1 cellular context compared by ENCODE assay signal in the genomic region with DNA sequence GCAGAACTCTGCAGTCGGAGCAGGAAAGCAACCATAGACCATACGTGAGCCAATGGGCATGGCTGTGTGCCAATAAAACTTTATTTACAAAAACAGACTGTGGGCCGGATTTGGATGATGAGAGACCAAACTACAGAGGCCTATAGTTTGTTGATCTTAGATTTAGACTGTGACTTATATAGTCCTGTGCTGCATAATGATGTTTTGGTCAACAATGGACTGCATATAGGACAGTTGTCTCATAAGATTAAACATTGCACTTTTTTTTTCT.
TF ChIP-seq lines count a peak whose summit lies in the region.

No MANE protein-coding gene starts in this region.

TF ChIP-seq in HepG2, 621 proteins besides CTCF, POLR2A, EP300 and RAD21:
- TF ChIP-seq, protein P1, sequence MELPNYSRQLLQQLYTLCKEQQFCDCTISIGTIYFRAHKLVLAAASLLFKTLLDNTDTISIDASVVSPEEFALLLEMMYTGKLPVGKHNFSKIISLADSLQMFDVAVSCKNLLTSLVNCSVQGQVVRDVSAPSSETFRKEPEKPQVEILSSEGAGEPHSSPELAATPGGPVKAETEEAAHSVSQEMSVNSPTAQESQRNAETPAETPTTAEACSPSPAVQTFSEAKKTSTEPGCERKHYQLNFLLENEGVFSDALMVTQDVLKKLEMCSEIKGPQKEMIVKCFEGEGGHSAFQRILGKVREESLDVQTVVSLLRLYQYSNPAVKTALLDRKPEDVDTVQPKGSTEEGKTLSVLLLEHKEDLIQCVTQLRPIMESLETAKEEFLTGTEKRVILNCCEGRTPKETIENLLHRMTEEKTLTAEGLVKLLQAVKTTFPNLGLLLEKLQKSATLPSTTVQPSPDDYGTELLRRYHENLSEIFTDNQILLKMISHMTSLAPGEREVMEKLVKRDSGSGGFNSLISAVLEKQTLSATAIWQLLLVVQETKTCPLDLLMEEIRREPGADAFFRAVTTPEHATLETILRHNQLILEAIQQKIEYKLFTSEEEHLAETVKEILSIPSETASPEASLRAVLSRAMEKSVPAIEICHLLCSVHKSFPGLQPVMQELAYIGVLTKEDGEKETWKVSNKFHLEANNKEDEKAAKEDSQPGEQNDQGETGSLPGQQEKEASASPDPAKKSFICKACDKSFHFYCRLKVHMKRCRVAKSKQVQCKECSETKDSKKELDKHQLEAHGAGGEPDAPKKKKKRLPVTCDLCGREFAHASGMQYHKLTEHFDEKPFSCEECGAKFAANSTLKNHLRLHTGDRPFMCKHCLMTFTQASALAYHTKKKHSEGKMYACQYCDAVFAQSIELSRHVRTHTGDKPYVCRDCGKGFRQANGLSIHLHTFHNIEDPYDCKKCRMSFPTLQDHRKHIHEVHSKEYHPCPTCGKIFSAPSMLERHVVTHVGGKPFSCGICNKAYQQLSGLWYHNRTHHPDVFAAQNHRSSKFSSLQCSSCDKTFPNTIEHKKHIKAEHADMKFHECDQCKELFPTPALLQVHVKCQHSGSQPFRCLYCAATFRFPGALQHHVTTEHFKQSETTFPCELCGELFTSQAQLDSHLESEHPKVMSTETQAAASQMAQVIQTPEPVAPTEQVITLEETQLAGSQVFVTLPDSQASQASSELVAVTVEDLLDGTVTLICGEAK (IDR thresholded peaks at IDR 0.05): peak; percentile 61
- TF ChIP-seq, protein P1 (CRISPR knock-in tag; IDR thresholded peaks at IDR 0.05): peak; percentile 98
- TF ChIP-seq, protein P2, sequence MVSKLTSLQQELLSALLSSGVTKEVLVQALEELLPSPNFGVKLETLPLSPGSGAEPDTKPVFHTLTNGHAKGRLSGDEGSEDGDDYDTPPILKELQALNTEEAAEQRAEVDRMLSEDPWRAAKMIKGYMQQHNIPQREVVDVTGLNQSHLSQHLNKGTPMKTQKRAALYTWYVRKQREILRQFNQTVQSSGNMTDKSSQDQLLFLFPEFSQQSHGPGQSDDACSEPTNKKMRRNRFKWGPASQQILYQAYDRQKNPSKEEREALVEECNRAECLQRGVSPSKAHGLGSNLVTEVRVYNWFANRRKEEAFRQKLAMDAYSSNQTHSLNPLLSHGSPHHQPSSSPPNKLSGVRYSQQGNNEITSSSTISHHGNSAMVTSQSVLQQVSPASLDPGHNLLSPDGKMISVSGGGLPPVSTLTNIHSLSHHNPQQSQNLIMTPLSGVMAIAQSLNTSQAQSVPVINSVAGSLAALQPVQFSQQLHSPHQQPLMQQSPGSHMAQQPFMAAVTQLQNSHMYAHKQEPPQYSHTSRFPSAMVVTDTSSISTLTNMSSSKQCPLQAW (CRISPR knock-in tag; IDR thresholded peaks at IDR 0.05): no peak
